ENCODE assay signal across 23 cellular contexts in the genomic region with DNA sequence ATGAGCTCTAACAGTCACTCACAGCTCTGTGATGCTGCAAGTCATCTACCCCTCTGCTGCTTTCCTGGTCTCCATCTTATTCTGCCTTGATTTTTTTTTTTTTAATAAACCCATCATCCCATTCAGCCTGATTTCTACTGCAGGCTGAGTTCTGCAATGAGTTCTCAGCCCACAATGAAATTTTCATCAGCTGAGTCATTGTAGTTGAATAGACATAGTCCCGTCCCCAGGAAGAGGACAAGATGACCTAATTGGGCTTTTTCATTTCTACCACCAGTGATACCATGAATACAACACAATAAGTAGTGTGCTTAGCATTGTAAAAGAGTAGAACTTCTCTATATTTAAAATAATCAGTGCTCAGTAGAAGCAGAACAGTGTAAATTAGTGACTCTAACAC. TPM values are rescaled to one million over a fixed set of nuclear protein-coding genes. Genes with fewer than 3 reads are reported as not detected.
A peak's percentile ranks its signal among the peaks of the same experiment; 100 is the strongest.
DNase-seq lines count a peak whose midpoint lies in the region; ATAC-seq and TF ChIP-seq lines count a peak whose summit lies in the region.
"Had no signal": no experiment of that assay in that cellular context is flagged by ENCODE, and none has a peak within 500 bp of the region (broad histone marks: within the 10 kb centered on the region; RNA-seq: fewer than 3 reads in every experiment).

No MANE protein-coding gene starts in this region.

- H3K36me3 ChIP-seq in fibroblast of lung (ENCODE audit: control insufficient read depth, insufficient read depth, low read length) (no peaks in the 10 kb centered on the region), smooth muscle cell (ENCODE audit: low read depth) (no peaks in the 10 kb centered on the region)
- H3K36me3 ChIP-seq: BLaER1 treated with 17β-estradiol and CSF1 and Interleukin-3, amounts not matched to agents 10 nM and 100 nM; esophagus muscularis mucosa; heart left ventricle; tibial artery had no signal

- no peaks in the 10 kb centered on the region for H3K79me2 ChIP-seq in fibroblast of lung (ENCODE audit: control insufficient read depth, insufficient read depth, low read length)
- no peaks in the 10 kb centered on the region for H3K79me2 ChIP-seq in smooth muscle cell (ENCODE audit: low read depth)

- DNase-seq in HT1080 (ENCODE audit: low read depth) (peak; percentile 90), T1000 (lab: John Stamatoyannopoulos, UW) (peak; percentile 3), fibroblast of lung (ENCODE audit: low read depth in 2 of 2) (peak; percentile 11 to 78), smooth muscle cell (lab: John Stamatoyannopoulos, UW; ENCODE audit: unreplicated experiment) (no peak), GDM1 (lab: John Stamatoyannopoulos, UW) (no peak), DMS153 treated with DMSO at 0.1 percent for 48 hours (lab: John Stamatoyannopoulos, UW; ENCODE audit: unreplicated experiment) (no peak)
- DNase-seq: activated B cell treated with CpG ODN at 0.5 μM for 24 hours; activated CD8-positive, alpha-beta memory T cell treated with anti-CD3 and anti-CD28 coated beads for 24 hours; heart left ventricle; NCI-H1694; nephron progenitor cell; NK-92 treated with Interleukin-12 subunit alpha and Interleukin-12 subunit beta, amount 100 ng/mL, for 24 hours; stimulated activated naive B cell treated with anti-CD40 and anti-IgM and Interleukin-4, amounts not matched to agents 10 μg/mL and 1 μg/mL and 100 μg/mL, for 72 hours; tibial artery had no signal

- H2AFZ ChIP-seq in fibroblast of lung (ENCODE audit: low read length) (no peak overlapping the region), smooth muscle cell (ENCODE audit: low read depth) (peak overlapping the region; percentile 12)

- no peak overlapping the region for H3K27ac ChIP-seq in fibroblast of lung (ENCODE audit: insufficient read depth, low read length)
- H3K27ac ChIP-seq in smooth muscle cell (ENCODE audit: low read depth) = no peak overlapping the region
- H3K27ac ChIP-seq: BLaER1 treated with 17β-estradiol and CSF1 and Interleukin-3, amounts not matched to agents 10 nM and 100 nM; coronary artery; esophagus muscularis mucosa; tibial artery had no signal

- H3K9ac ChIP-seq in fibroblast of lung (ENCODE audit: insufficient read depth, low read length) (no peak overlapping the region), smooth muscle cell (ENCODE audit: low read depth) (no peak overlapping the region)
- H3K9ac ChIP-seq: BLaER1 treated with 17β-estradiol and CSF1 and Interleukin-3, amounts not matched to agents 10 nM and 100 nM had no signal

- H3K4me3 ChIP-seq in fibroblast of lung (replicated peaks in 1 of 4; ENCODE audit: control extremely low read depth in 1 of 4, insufficient read depth in 1 of 4, low read depth in 3 of 4, low read length in 4 of 4) (no peak overlapping the region), smooth muscle cell (no peak overlapping the region)
- H3K4me3 ChIP-seq: BLaER1 treated with 17β-estradiol and CSF1 and Interleukin-3, amounts not matched to agents 10 nM and 100 nM; coronary artery; esophagus muscularis mucosa; heart left ventricle; tibial artery had no signal

- no peaks in the 10 kb centered on the region for H3K4me1 ChIP-seq in fibroblast of lung (ENCODE audit: control insufficient read depth, extremely low read depth, insufficient read depth, low read length)
- no peaks in the 10 kb centered on the region for H3K4me1 ChIP-seq in smooth muscle cell (ENCODE audit: low read depth)
- H3K4me1 ChIP-seq: esophagus muscularis mucosa, heart left ventricle, tibial artery had no signal

- no peaks in the 10 kb centered on the region for H4K20me1 ChIP-seq in fibroblast of lung (ENCODE audit: control insufficient read depth, extremely low read depth, insufficient read depth, low read length)
- H4K20me1 ChIP-seq in smooth muscle cell (ENCODE audit: low read depth) = no peaks in the 10 kb centered on the region
- H4K20me1 ChIP-seq: BLaER1 treated with 17β-estradiol and CSF1 and Interleukin-3, amounts not matched to agents 10 nM and 100 nM had no signal

- no peak for ATAC-seq in HG02970 (IDR thresholded peaks at IDR 0.05; ENCODE audit: low FRiP score, unreplicated experiment)
- ATAC-seq: Right ventricle myocardium inferior; stimulated activated naive B cell treated with anti-CD40 and anti-IgM and Interleukin-4, amounts not matched to agents 10 μg/mL and 1 μg/mL and 100 μg/mL, for 72 hours had no signal

- H3K9me3 ChIP-seq in fibroblast of lung (ENCODE audit: control insufficient read depth, insufficient read depth, low read depth, low read length) (no peaks in the 10 kb centered on the region), smooth muscle cell (replicated peaks; ENCODE audit: low read depth) (no peaks in the 10 kb centered on the region)
- H3K9me3 ChIP-seq: esophagus muscularis mucosa, tibial artery had no signal

- TF ChIP-seq CTCF in fibroblast of lung (conservative IDR thresholded peaks at IDR 0.05 in 1 of 2, IDR thresholded peaks at IDR 0.05 in 1 of 2; ENCODE audit: low read depth in 1 of 2, low read length in 2 of 2) (no peak), smooth muscle cell (IDR thresholded peaks at IDR 0.05; ENCODE audit: borderline replicate concordance, insufficient read depth, poor library complexity, severe bottlenecking) (no peak)

- H3K4me2 ChIP-seq in fibroblast of lung (ENCODE audit: extremely low read depth, insufficient read depth, low read length) = no peak overlapping the region
- H3K4me2 ChIP-seq in smooth muscle cell = peak overlapping the region; percentile 7
- H3K4me2 ChIP-seq: BLaER1 treated with 17β-estradiol and CSF1 and Interleukin-3, amounts not matched to agents 10 nM and 100 nM had no signal

- H3F3A ChIP-seq in smooth muscle cell (ENCODE audit: low read depth) = no peaks in the 10 kb centered on the region

- H3K27me3 ChIP-seq in fibroblast of lung (ENCODE audit: control insufficient read depth, insufficient read depth, low read length) = no peaks in the 10 kb centered on the region
- no peaks in the 10 kb centered on the region for H3K27me3 ChIP-seq in smooth muscle cell (ENCODE audit: low read depth)
- H3K27me3 ChIP-seq: BLaER1 treated with 17β-estradiol and CSF1 and Interleukin-3, amounts not matched to agents 10 nM and 100 nM; esophagus muscularis mucosa; heart left ventricle; tibial artery had no signal

- 21% methylated on average over 1 of the region's 1 CpG for WGBS in smooth muscle cell (ENCODE audit: low lambda C conversion rate)

RNA-seq across cellular contexts. Expression of a gene that starts 59.3 kb away (rescaled TPM):
- total RNA-seq in HT1080 (2014; rRNA removed; shearing (Covaris generic)) = not detected in 2 replicates
- not detected in 2 replicates for polyA plus RNA-seq in HT1080 (2015; cell fraction: cytosol; rRNA removed)
- polyA plus RNA-seq in HT1080 (2015; cell fraction: nucleus; rRNA removed) = not detected in 2 replicates
- total RNA-seq in fibroblast of lung (not detected in 2 replicates), smooth muscle cell (not detected in 2 replicates)
- polyA plus RNA-seq in fibroblast of lung (not detected in 2 replicates), smooth muscle cell (not detected in 2 replicates)
- polyA plus RNA-seq in fibroblast of lung (2012) = not detected in 2 replicates
- polyA minus RNA-seq in fibroblast of lung (ENCODE audit: low replicate concordance) = not detected in 2 replicates
- total RNA-seq: activated B cell treated with CpG ODN at 0.5 μM for 24 hours; esophagus muscularis mucosa; H1; heart left ventricle; mesothelial cell of epicardium; Right ventricle myocardium inferior; T-helper 1 cell treated with Interleukin-12 subunit alpha and Interleukin-12 subunit beta and Interleukin-4 antibody, amounts not matched to agents 30 ng/mL and 1 ng/mL, for 36 hours had no signal
- polyA plus RNA-seq: adipose tissue, H1, heart left ventricle had no signal

Comparison
In these comparisons a context has a peak if more than half of its experiments do, and no peak if none do; other contexts are left out.
1. DNase-seq: peak in HT1080 (single experiment), T1000 (single experiment) and fibroblast of lung (2 of 2); none in smooth muscle cell (single experiment), GDM1 (single experiment) and DMS153 treated with DMSO at 0.1 percent for 48 hours (single experiment).